In genomic region chr7:47601119-47601880, GRCh38 we compare ENCODE assay signal across 9 cellular contexts. TPM values are rescaled to one million over a fixed set of nuclear protein-coding genes. Genes with fewer than 3 reads are reported as not detected.
A peak's percentile ranks its signal among the peaks of the same experiment; 100 is the strongest.
DNase-seq lines count a peak whose midpoint lies in the region; ATAC-seq and TF ChIP-seq lines count a peak whose summit lies in the region.
"Had no signal": no experiment of that assay in that cellular context is flagged by ENCODE, and none has a peak within 500 bp of the region (broad histone marks: within the 10 kb centered on the region; RNA-seq: fewer than 3 reads in every experiment).

No MANE protein-coding gene starts in this region.

- no peaks in the 10 kb centered on the region for H3K27me3 ChIP-seq in suprapubic skin

- ATAC-seq in GM18498 (IDR thresholded peaks at IDR 0.05; ENCODE audit: unreplicated experiment): peak; percentile 73
- peak; percentile 43 for ATAC-seq in HG02981 (IDR thresholded peaks at IDR 0.05; ENCODE audit: unreplicated experiment)
- ATAC-seq in mucosa of descending colon: peak; percentile 19
- ATAC-seq: psoas muscle had no signal

- TF ChIP-seq EP300 in suprapubic skin (IDR thresholded peaks at IDR 0.05): no peak

- H3K9me3 ChIP-seq in mucosa of descending colon (peaks cover 17% of the 10 kb centered on the region), suprapubic skin (peaks cover 7% of the 10 kb centered on the region)
- H3K9me3 ChIP-seq: psoas muscle had no signal

- H3K4me3 ChIP-seq in mucosa of descending colon: no peak overlapping the region
- H3K4me3 ChIP-seq in suprapubic skin: no peak overlapping the region
- H3K4me3 ChIP-seq: psoas muscle had no signal

- TF ChIP-seq POLR2A in erythroblast (IDR thresholded peaks at IDR 0.05; ENCODE audit: low read length) (no peak), suprapubic skin (IDR thresholded peaks at IDR 0.05) (no peak)

- H3K4me1 ChIP-seq in mucosa of descending colon (ENCODE audit: low read depth) (peaks cover 8% of the 10 kb centered on the region), suprapubic skin (peaks cover 29% of the 10 kb centered on the region)
- H3K4me1 ChIP-seq: psoas muscle had no signal

- DNase-seq in SW480 (ENCODE audit: low spot score) (peak; percentile 42), mucosa of descending colon (no peak), erythroblast (lab: John Stamatoyannopoulos, UW) (no peak), suprapubic skin (ENCODE audit: low spot score in 2 of 2) (no peak), NCI-H2081 (lab: John Stamatoyannopoulos, UW) (no peak), NCI-H1417 treated with DMSO at 0.1 percent for 48 hours (lab: John Stamatoyannopoulos, UW) (no peak)
- DNase-seq: psoas muscle had no signal

- intact Hi-C loops in mucosa of descending colon (cut with DNase I, micrococcal nuclease): no loop called here

- H3K27ac ChIP-seq in suprapubic skin: no peak overlapping the region
- H3K27ac ChIP-seq: psoas muscle had no signal

- no peaks in the 10 kb centered on the region for H3K36me3 ChIP-seq in mucosa of descending colon (ENCODE audit: low read depth)
- H3K36me3 ChIP-seq in suprapubic skin: no peaks in the 10 kb centered on the region

- TF ChIP-seq CTCF in mucosa of descending colon (IDR thresholded peaks at IDR 0.05): no peak
- no peak for TF ChIP-seq CTCF in suprapubic skin (IDR thresholded peaks at IDR 0.05)

- WGBS in suprapubic skin: 76% methylated on average over 4 of the region's 4 CpGs

RNA-seq across cellular contexts. Expression of gene TNS3, which starts 19.4 kb away (rescaled TPM):
- total RNA-seq in mucosa of descending colon (10 to 100 TPM; 69.1 to 98.9 (median 69.9) TPM), suprapubic skin (10 to 100 TPM; 14.3 to 53.0 (median 31.9) TPM)

Comparison
In these comparisons a context has a peak if more than half of its experiments do, and no peak if none do; other contexts are left out.
1. ATAC-seq: peak in every context shown above with its lines; median percentile 73 in GM18498; 43 in HG02981; 19 in mucosa of descending colon.